In the genomic region with DNA sequence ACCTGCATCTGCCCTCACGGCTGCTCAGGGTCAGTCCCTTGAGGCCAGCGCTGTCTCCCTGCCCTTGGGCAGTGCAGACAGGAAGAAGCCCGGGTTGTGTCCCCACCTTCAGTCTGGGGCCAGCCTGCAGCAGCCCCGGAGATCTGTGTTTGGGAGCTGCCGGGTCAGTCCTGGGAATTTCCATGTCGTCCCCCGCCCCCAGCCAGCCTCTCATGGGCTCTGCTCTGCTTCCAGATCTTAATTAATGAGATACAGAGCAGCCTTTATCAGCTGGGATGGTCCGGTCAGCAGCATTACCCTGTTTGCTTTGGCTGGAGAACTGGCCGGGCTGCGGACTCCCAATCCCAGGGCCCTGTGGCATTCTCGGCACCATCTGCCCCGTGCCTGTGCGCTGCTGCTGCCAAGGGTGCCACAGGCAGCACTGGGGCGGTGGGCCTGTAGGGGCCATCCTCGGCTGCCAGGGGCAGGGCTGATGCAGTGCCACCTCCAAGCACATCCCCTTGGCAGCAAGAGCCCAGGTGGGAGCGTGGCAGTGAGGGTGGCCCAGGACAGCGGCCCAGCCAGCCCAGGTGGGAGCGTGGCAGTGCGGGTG, we compare ENCODE assay signal across 10 cellular contexts. TPM values are rescaled to one million over a fixed set of nuclear protein-coding genes. Genes with fewer than 3 reads are reported as not detected.
A peak's percentile ranks its signal among the peaks of the same experiment; 100 is the strongest.
DNase-seq lines count a peak whose midpoint lies in the region; FAIRE-seq and TF ChIP-seq lines count a peak whose summit lies in the region.
"Had no signal": no experiment of that assay in that cellular context is flagged by ENCODE, and none has a peak within 500 bp of the region (broad histone marks: within the 10 kb centered on the region; RNA-seq: fewer than 3 reads in every experiment).

No MANE protein-coding gene starts in this region.

- H3K27ac Mint-ChIP-seq in nephron: peak overlapping the region in 2 of 3 experiments; percentile 82 to 93

- H3K4me3 ChIP-seq in esophagus squamous epithelium: peak overlapping the region; percentile 58 to 84 (median 68)

- peaks cover 0 to 4% (median 0%) of the 10 kb centered on the region in 3 donors for H3K9me3 ChIP-seq in esophagus squamous epithelium

- no peak for TF ChIP-seq POLR2A in esophagus squamous epithelium (IDR thresholded peaks at IDR 0.05)
- TF ChIP-seq POLR2A in H54 (IDR thresholded peaks at IDR 0.05; ENCODE audit: low read depth, low read length): no peak

- TF ChIP-seq CTCF in esophagus squamous epithelium (IDR thresholded peaks at IDR 0.05): no peak
- TF ChIP-seq CTCF in nephron (IDR thresholded peaks at IDR 0.05; ENCODE audit: unreplicated experiment in 3 of 3): no peak

- H3K4me1 Mint-ChIP-seq in nephron: peaks cover 17% of the 10 kb centered on the region
- H3K4me1 Mint-ChIP-seq: central memory CD8-positive, alpha-beta T cell had no signal

- peaks cover 12% of the 10 kb centered on the region for H3K27me3 Mint-ChIP-seq in nephron (ENCODE audit: low read depth)

- H3K9me3 Mint-ChIP-seq in nephron: peaks cover 15% of the 10 kb centered on the region
- H3K9me3 Mint-ChIP-seq: central memory CD8-positive, alpha-beta T cell had no signal

- FAIRE-seq in H54 (lab: Jason Lieb, UNC): no peak

- peak overlapping the region; percentile 79 to 94 (median 89) for H3K4me3 Mint-ChIP-seq in nephron
- H3K4me3 Mint-ChIP-seq: central memory CD8-positive, alpha-beta T cell had no signal

- H3K36me3 ChIP-seq in esophagus squamous epithelium: peaks cover 0 to 19% (median 0%) of the 10 kb centered on the region in 3 donors

- no peaks in the 10 kb centered on the region for H3K36me3 Mint-ChIP-seq in nephron (ENCODE audit: low read depth)

- peaks cover 45 to 79% (median 49%) of the 10 kb centered on the region in 3 donors for H3K4me1 ChIP-seq in esophagus squamous epithelium

- intact Hi-C loops in esophagus squamous epithelium (cut with DNase I): no loop called here

- peak; percentile 24 for DNase-seq in A172 (ENCODE audit: low spot score)
- no peak for DNase-seq in esophagus squamous epithelium (lab: John Stamatoyannopoulos, UW)
- DNase-seq in foreskin melanocyte: no peak
- no peak for DNase-seq in H54 (ENCODE audit: insufficient read length, low spot score)
- no peak for DNase-seq in NCI-H524 (lab: John Stamatoyannopoulos, UW)
- DNase-seq in activated CD4-positive, alpha-beta T cell treated with anti-CD3 and anti-CD28 coated beads for 1 hour: no peak
- DNase-seq: NCI-H2171 treated with DMSO at 0.1 percent for 48 hours had no signal

- H3K27ac ChIP-seq in esophagus squamous epithelium: peak overlapping the region; percentile 82 to 90 (median 88)

- WGBS in esophagus squamous epithelium, 2 donors: 60% methylated on average over 1 of the region's 19 CpGs; no CpG with 5 or more reads in 1 of the 2 donors

- peaks cover 0 to 26% (median 0%) of the 10 kb centered on the region in 4 donors for H3K27me3 ChIP-seq in esophagus squamous epithelium

TF ChIP-seq in PFSK-1, 5 proteins besides CTCF, POLR2A, EP300 and RAD21:
- TF ChIP-seq POLR2AphosphoS5 (IDR thresholded peaks at IDR 0.05; ENCODE audit: low read depth, low read length): no peak
- TF ChIP-seq SIN3A (IDR thresholded peaks at IDR 0.05; ENCODE audit: borderline replicate concordance, insufficient read depth, low read length): 0 out of 2 replicates have a peak, but pooled peaks have one; percentile 59
- TF ChIP-seq FOXP2 (optimal IDR thresholded peaks at IDR 0.05; ENCODE audit: borderline replicate concordance, extremely low read depth, extremely low read length, insufficient read depth): no peak
TF ChIP-seq in PFSK-1: peak in this region for 1.

RNA-seq across cellular contexts. Expression of gene BOK, which starts 2.4 kb away (rescaled TPM):
- total RNA-seq in A172 (2014; rRNA removed; shearing (Covaris generic)): 0.07 and 0.60 TPM in 2 replicates
- polyA plus RNA-seq in PFSK-1 (2012; ENCODE audit: insufficient read length, low read depth): 59.4 TPM
- total RNA-seq in esophagus squamous epithelium: 10 to 100 TPM; 35.5 to 57.1 (median 51.2) TPM

RNA-seq across cellular contexts. Expression of gene STK25, which starts 52.6 kb away (rescaled TPM):
- 201 and 202 TPM in 2 replicates for total RNA-seq in A172 (2014; rRNA removed; shearing (Covaris generic))
- polyA plus RNA-seq in PFSK-1 (2012; ENCODE audit: insufficient read length, low read depth): 307 TPM
- total RNA-seq in esophagus squamous epithelium: 100 to 1,000 TPM; 137 to 156 (median 140) TPM

Comparison
In these comparisons a context has a peak if more than half of its experiments do, and no peak if none do; other contexts are left out.
1. RNA of gene BOK, which starts 2.4 kb away (total RNA-seq): 35.5 to 57.1 TPM in esophagus squamous epithelium; 0.07 to 0.60 TPM in A172; every median in the first group is over 10 times any median in the second.